In genomic region chr11:7571640-7572000, GRCh38 we compare ENCODE assay signal across 8 cellular contexts. TPM values are rescaled to one million over a fixed set of nuclear protein-coding genes. Genes with fewer than 3 reads are reported as not detected.
A peak's percentile ranks its signal among the peaks of the same experiment; 100 is the strongest.
DNase-seq lines count a peak whose midpoint lies in the region; ATAC-seq and TF ChIP-seq lines count a peak whose summit lies in the region.

No MANE protein-coding gene starts in this region.

- TF ChIP-seq CTCF in gastroesophageal sphincter (IDR thresholded peaks at IDR 0.05), result peak; percentile 75 to 93 (median 85)
- TF ChIP-seq CTCF in ovary (IDR thresholded peaks at IDR 0.05), result peak; percentile 93 to 96 (median 94)

- H3K4me1 ChIP-seq in gastroesophageal sphincter (peaks cover 0 to 30% (median 9%) of the 10 kb centered on the region in 3 donors), ovary (ENCODE audit: insufficient read depth) (peaks cover 17% of the 10 kb centered on the region)

- 0 to 6% methylated on average over 4 of the region's 4 CpGs for WGBS in gastroesophageal sphincter (ENCODE audit: low coverage in 1 of 2), 2 donors
- WGBS in ovary, 3 donors, result 4 to 6% (median 4%) methylated on average over 4 of the region's 4 CpGs

- no peaks in the 10 kb centered on the region for H3K9me3 Mint-ChIP-seq in activated T-helper 17 cell treated with anti-CD3 and anti-CD28 coated beads, Interleukin-2, amount 50 U/mL, for 72 hours

- no peak overlapping the region for H3K27ac Mint-ChIP-seq in activated T-helper 17 cell treated with anti-CD3 and anti-CD28 coated beads, Interleukin-2, amount 50 U/mL, for 72 hours

- peaks cover 19% of the 10 kb centered on the region for H3K27me3 ChIP-seq in gastroesophageal sphincter
- no peaks in the 10 kb centered on the region for H3K27me3 ChIP-seq in ovary

- no peak overlapping the region for H3K4me3 Mint-ChIP-seq in activated T-helper 17 cell treated with anti-CD3 and anti-CD28 coated beads, Interleukin-2, amount 50 U/mL, for 72 hours

- TF ChIP-seq EP300 in gastroesophageal sphincter (IDR thresholded peaks at IDR 0.05), result no peak
- no peak for TF ChIP-seq EP300 in ovary (IDR thresholded peaks at IDR 0.05)

- intact Hi-C loops in ovary (cut with DNase I), result loop anchor here (2.0 to 10.0 kb wide), 5 partner anchors 85 to 117 kb away; no protein-coding TSS in a partner anchor

- DNase-seq in activated CD4-positive, alpha-beta T cell treated with anti-CD3 and anti-CD28 coated beads, Interleukin-2, amount 50 U/mL, for 48 hours, result peak; percentile 31 to 46
- DNase-seq in activated CD4-positive, alpha-beta T cell treated with anti-CD3 and anti-CD28 coated beads, Interleukin-2, amount 50 U/mL, for 4 hours, result no peak
- DNase-seq in NCI-H1092 treated with DMSO at 0.1 percent for 48 hours (lab: John Stamatoyannopoulos, UW), result peak; percentile 43
- peak; percentile 31 for DNase-seq in UCSD-AML1 (lab: John Stamatoyannopoulos, UW; ENCODE audit: unreplicated experiment)
- DNase-seq in ovary, result peak; percentile 68 to 83 (median 81)

- ATAC-seq in gastroesophageal sphincter (peak; percentile 57), GM19395 (IDR thresholded peaks at IDR 0.05; ENCODE audit: unreplicated experiment) (no peak)
- ATAC-seq in activated T-helper 17 cell treated with anti-CD3 and anti-CD28 coated beads, Interleukin-2, amount 50 U/mL, for 72 hours (replicated peaks), result no peak

- no peaks in the 10 kb centered on the region for H3K9me3 ChIP-seq in gastroesophageal sphincter
- no peaks in the 10 kb centered on the region for H3K9me3 ChIP-seq in ovary

- H3K36me3 Mint-ChIP-seq in activated T-helper 17 cell treated with anti-CD3 and anti-CD28 coated beads, Interleukin-2, amount 50 U/mL, for 72 hours (ENCODE audit: low read depth), result peaks cover 29% of the 10 kb centered on the region

- H3K36me3 ChIP-seq in gastroesophageal sphincter (no peaks in the 10 kb centered on the region), ovary (no peaks in the 10 kb centered on the region)

- no peaks in the 10 kb centered on the region for H3K27me3 Mint-ChIP-seq in activated T-helper 17 cell treated with anti-CD3 and anti-CD28 coated beads, Interleukin-2, amount 50 U/mL, for 72 hours

- H3K4me3 ChIP-seq in gastroesophageal sphincter, result no peak overlapping the region
- no peak overlapping the region for H3K4me3 ChIP-seq in ovary

- no peak for TF ChIP-seq POLR2A in gastroesophageal sphincter (IDR thresholded peaks at IDR 0.05)
- TF ChIP-seq POLR2A in ovary (IDR thresholded peaks at IDR 0.05), result no peak

- H3K27ac ChIP-seq in gastroesophageal sphincter (peak overlapping the region in 3 of 4 donors; percentile 33 to 54 (median 53)), ovary (no peak overlapping the region)

- H3K4me1 Mint-ChIP-seq in activated T-helper 17 cell treated with anti-CD3 and anti-CD28 coated beads, Interleukin-2, amount 50 U/mL, for 72 hours, result peaks cover 13% of the 10 kb centered on the region

RNA-seq across cellular contexts. Expression of gene PPFIBP2, which starts 57.8 kb away (rescaled TPM):
- 10 to 100 TPM in 3 of 4 donors, 1 to 10 TPM in 1; 8.0 to 26.5 (median 11.3) TPM for total RNA-seq in gastroesophageal sphincter
- total RNA-seq in ovary, result 10 to 100 TPM; 18.0 to 32.7 (median 20.7) TPM
- polyA plus RNA-seq in ovary, result 10 to 100 TPM in 1 of 2 donors, 1 to 10 TPM in 1; 9.6 to 36.2 TPM
- 10 to 100 TPM in 1 of 2 donors, 1 to 10 TPM in 1; 4.2 to 11.1 TPM for total RNA-seq in activated T-helper 17 cell treated with anti-CD3 and anti-CD28 coated beads, Interleukin-2, amount 50 U/mL, for 72 hours

Comparison
In these comparisons a context has a peak if more than half of its experiments do, and no peak if none do; other contexts are left out.
1. DNase-seq: peak in activated CD4-positive, alpha-beta T cell treated with anti-CD3 and anti-CD28 coated beads, Interleukin-2, amount 50 U/mL, for 48 hours (2 of 2), NCI-H1092 treated with DMSO at 0.1 percent for 48 hours (single experiment), UCSD-AML1 (single experiment) and ovary (5 of 5); none in activated CD4-positive, alpha-beta T cell treated with anti-CD3 and anti-CD28 coated beads, Interleukin-2, amount 50 U/mL, for 4 hours (0 of 2).
2. H3K27ac ChIP-seq: peak in gastroesophageal sphincter (3 of 4); none in ovary (0 of 2).